8 cellular contexts compared by ENCODE assay signal in the genomic region with DNA sequence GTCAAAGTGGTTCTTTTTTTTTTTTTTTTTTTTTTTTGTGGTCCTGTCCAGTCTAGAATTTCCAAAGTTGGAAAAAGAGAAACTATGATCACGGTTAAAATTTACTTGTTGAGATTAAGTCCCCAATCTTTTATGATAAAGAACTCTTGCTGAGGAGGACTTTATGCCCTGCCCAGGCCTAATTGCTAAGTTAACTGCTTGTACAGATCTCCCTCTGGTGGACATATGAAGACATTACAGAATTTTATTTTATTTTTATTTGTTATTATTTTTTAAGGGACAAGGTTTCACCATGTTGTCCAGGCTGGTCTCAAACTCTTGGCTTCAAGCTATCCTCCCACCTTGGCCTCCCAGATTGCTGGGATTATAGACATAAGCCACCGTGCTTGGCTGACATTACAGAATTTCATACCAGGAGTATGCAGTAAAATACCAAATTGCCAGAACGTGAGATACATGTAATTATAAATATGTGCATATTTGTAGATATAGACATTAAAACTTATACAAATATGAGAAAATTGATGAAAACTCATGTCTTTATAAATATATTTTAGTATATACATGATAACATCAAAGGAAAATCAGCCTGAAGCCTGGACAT.
DNase-seq lines count a peak whose midpoint lies in the region; ATAC-seq and TF ChIP-seq lines count a peak whose summit lies in the region.

No MANE protein-coding gene starts in this region.

- TF ChIP-seq POLR2A in breast epithelium (IDR thresholded peaks at IDR 0.05) (no peak), vagina (IDR thresholded peaks at IDR 0.05) (no peak)

- TF ChIP-seq CTCF in breast epithelium (IDR thresholded peaks at IDR 0.05) (peak; percentile 56 to 67 (median 61)), vagina (IDR thresholded peaks at IDR 0.05) (peak; percentile 57 to 78 (median 64))

- H3K4me1 ChIP-seq in breast epithelium: no peaks in the 10 kb centered on the region
- no peaks in the 10 kb centered on the region for H3K4me1 ChIP-seq in vagina

- peaks cover 10% of the 10 kb centered on the region for H3K27me3 Mint-ChIP-seq in activated T-helper 17 cell treated with anti-CD3 and anti-CD28 coated beads, Interleukin-2, amount 50 U/mL, for 72 hours

- no peaks in the 10 kb centered on the region for H3K36me3 Mint-ChIP-seq in activated T-helper 17 cell treated with anti-CD3 and anti-CD28 coated beads, Interleukin-2, amount 50 U/mL, for 72 hours (ENCODE audit: low read depth)

- H3K27ac Mint-ChIP-seq in activated T-helper 17 cell treated with anti-CD3 and anti-CD28 coated beads, Interleukin-2, amount 50 U/mL, for 72 hours: no peak overlapping the region

- no peaks in the 10 kb centered on the region for H3K9me3 Mint-ChIP-seq in activated T-helper 17 cell treated with anti-CD3 and anti-CD28 coated beads, Interleukin-2, amount 50 U/mL, for 72 hours

- peak; percentile 17 for DNase-seq in stimulated activated CD4-positive, alpha-beta T cell treated with anti-CD3 and anti-CD28 coated beads, Interleukin-15, amount 100 ng/mL, for 24 hours
- DNase-seq in stimulated activated CD4-positive, alpha-beta T cell treated with anti-CD3 and anti-CD28 coated beads, Interleukin-1b, Interleukin-23, amount 100 ng/mL, for 48 hours: no peak
- DNase-seq in NCI-H526 (lab: John Stamatoyannopoulos, UW) (peak; percentile 10 to 48), breast epithelium (ENCODE audit: low spot score in 2 of 2) (no peak), left lobe of liver (ENCODE audit: low spot score) (no peak), vagina (ENCODE audit: extremely low spot score in 2 of 2) (no peak)

- no peaks in the 10 kb centered on the region for H3K27me3 ChIP-seq in breast epithelium
- no peaks in the 10 kb centered on the region for H3K27me3 ChIP-seq in vagina

- no peaks in the 10 kb centered on the region for H3K4me1 Mint-ChIP-seq in activated T-helper 17 cell treated with anti-CD3 and anti-CD28 coated beads, Interleukin-2, amount 50 U/mL, for 72 hours

- intact Hi-C loops in breast epithelium (cut with DNase I; ENCODE audit: low total_unique reads): no loop called here
- intact Hi-C loops in vagina (cut with DNase I): no loop called here

- no peaks in the 10 kb centered on the region for H3K9me3 ChIP-seq in breast epithelium
- H3K9me3 ChIP-seq in vagina: no peaks in the 10 kb centered on the region

- ATAC-seq in HG03139 (IDR thresholded peaks at IDR 0.05; ENCODE audit: unreplicated experiment) (peak; percentile 65), left lobe of liver (peak; percentile 88)
- no peak for ATAC-seq in activated T-helper 17 cell treated with anti-CD3 and anti-CD28 coated beads, Interleukin-2, amount 50 U/mL, for 72 hours (replicated peaks)

- no peak overlapping the region for H3K27ac ChIP-seq in breast epithelium
- no peak overlapping the region for H3K27ac ChIP-seq in vagina

- H3K4me3 Mint-ChIP-seq in activated T-helper 17 cell treated with anti-CD3 and anti-CD28 coated beads, Interleukin-2, amount 50 U/mL, for 72 hours: no peak overlapping the region

- H3K36me3 ChIP-seq in breast epithelium: no peaks in the 10 kb centered on the region
- no peaks in the 10 kb centered on the region for H3K36me3 ChIP-seq in vagina

- H3K4me3 ChIP-seq in breast epithelium: no peak overlapping the region
- no peak overlapping the region for H3K4me3 ChIP-seq in vagina

Comparison
In these comparisons a context has a peak if more than half of its experiments do, and no peak if none do; other contexts are left out.
1. DNase-seq: peak in stimulated activated CD4-positive, alpha-beta T cell treated with anti-CD3 and anti-CD28 coated beads, Interleukin-15, amount 100 ng/mL, for 24 hours (single experiment) and NCI-H526 (2 of 2); none in stimulated activated CD4-positive, alpha-beta T cell treated with anti-CD3 and anti-CD28 coated beads, Interleukin-1b, Interleukin-23, amount 100 ng/mL, for 48 hours (single experiment), breast epithelium (0 of 2), left lobe of liver (single experiment) and vagina (0 of 2).